12 cellular contexts compared by ENCODE assay signal in the genomic region with DNA sequence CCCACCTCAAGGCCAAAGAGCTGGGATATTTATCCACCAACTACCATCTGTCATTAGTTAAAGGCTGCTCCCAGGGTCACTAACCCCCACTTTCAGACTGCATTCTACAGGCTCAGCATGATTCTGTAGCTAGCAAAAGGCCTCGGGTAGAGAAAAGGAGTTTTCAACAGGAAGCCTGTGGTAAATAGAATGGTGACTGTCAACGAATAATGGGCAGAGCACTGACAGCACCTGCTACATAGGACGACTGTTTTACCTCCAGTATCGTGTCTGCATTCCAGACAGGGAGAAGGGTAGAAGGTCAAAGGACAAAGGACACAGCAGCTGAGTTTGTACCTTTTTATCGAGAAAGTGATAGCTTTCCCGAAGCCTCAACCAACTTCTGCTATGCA. TPM values are rescaled to one million over a fixed set of nuclear protein-coding genes. Genes with fewer than 3 reads are reported as not detected.
DNase-seq lines count a peak whose midpoint lies in the region; ATAC-seq and TF ChIP-seq lines count a peak whose summit lies in the region.
"Had no signal": no experiment of that assay in that cellular context is flagged by ENCODE, and none has a peak within 500 bp of the region (broad histone marks: within the 10 kb centered on the region; RNA-seq: fewer than 3 reads in every experiment).

No MANE protein-coding gene starts in this region.

- H3K9me3 Mint-ChIP-seq in activated CD4-positive, alpha-beta T cell treated with anti-CD3 and anti-CD28 coated beads, Interleukin-2, amount 10 ng/mL, durations not matched to agents 24 days and 14 days, result no peaks in the 10 kb centered on the region
- H3K9me3 Mint-ChIP-seq in osteocyte (ENCODE audit: unreplicated experiment), result no peaks in the 10 kb centered on the region
- H3K9me3 Mint-ChIP-seq: brain had no signal

- no peaks in the 10 kb centered on the region for H3K27me3 Mint-ChIP-seq in activated CD4-positive, alpha-beta T cell treated with anti-CD3 and anti-CD28 coated beads, Interleukin-2, amount 10 ng/mL, durations not matched to agents 24 days and 14 days
- no peaks in the 10 kb centered on the region for H3K27me3 Mint-ChIP-seq in osteocyte (ENCODE audit: unreplicated experiment)
- H3K27me3 Mint-ChIP-seq: brain had no signal

- no peak overlapping the region for H3K4me3 Mint-ChIP-seq in activated CD4-positive, alpha-beta T cell treated with anti-CD3 and anti-CD28 coated beads, Interleukin-2, amount 10 ng/mL, durations not matched to agents 24 days and 14 days
- H3K4me3 Mint-ChIP-seq in osteocyte (ENCODE audit: unreplicated experiment), result no peak overlapping the region
- H3K4me3 Mint-ChIP-seq: brain had no signal

- H3K9me3 ChIP-seq in osteoblast (ENCODE audit: low read depth, low read length), result no peaks in the 10 kb centered on the region

- H4K20me1 ChIP-seq in osteoblast (ENCODE audit: insufficient read depth, low read length), result peaks cover 19% of the 10 kb centered on the region

- H3K27ac Mint-ChIP-seq in activated CD4-positive, alpha-beta T cell treated with anti-CD3 and anti-CD28 coated beads, Interleukin-2, amount 10 ng/mL, durations not matched to agents 24 days and 14 days, result no peak overlapping the region
- H3K27ac Mint-ChIP-seq in osteocyte (ENCODE audit: unreplicated experiment), result peak overlapping the region; percentile 12

- H3K4me3 ChIP-seq in osteoblast (ENCODE audit: insufficient read depth, low read length), result no peak overlapping the region

- peak; percentile 40 for ATAC-seq in HG02571 (IDR thresholded peaks at IDR 0.05; ENCODE audit: unreplicated experiment)
- peak; percentile 67 for ATAC-seq in HG03565 (IDR thresholded peaks at IDR 0.05; ENCODE audit: unreplicated experiment)

- H3K4me1 Mint-ChIP-seq in activated CD4-positive, alpha-beta T cell treated with anti-CD3 and anti-CD28 coated beads, Interleukin-2, amount 10 ng/mL, durations not matched to agents 24 days and 14 days, result peaks cover 14% of the 10 kb centered on the region
- H3K4me1 Mint-ChIP-seq in osteocyte (ENCODE audit: unreplicated experiment), result peaks cover 20% of the 10 kb centered on the region

- H3K79me2 ChIP-seq in osteoblast (ENCODE audit: insufficient read depth, low read length), result no peaks in the 10 kb centered on the region

- no peak for TF ChIP-seq CTCF in osteocyte (IDR thresholded peaks at IDR 0.05)
- TF ChIP-seq CTCF in osteoblast (IDR thresholded peaks at IDR 0.05; ENCODE audit: extremely low read depth, low read depth, low read length), result no peak

- H3K4me1 ChIP-seq in osteoblast (ENCODE audit: insufficient read depth, low read length), result peaks cover 10% of the 10 kb centered on the region

- H3K27me3 ChIP-seq in osteoblast (ENCODE audit: insufficient read depth, low read length), result no peaks in the 10 kb centered on the region

- no peak overlapping the region for H2AFZ ChIP-seq in osteoblast (ENCODE audit: low read length)

- H3K36me3 ChIP-seq in osteoblast (ENCODE audit: insufficient read depth, low read length), result peaks cover 2% of the 10 kb centered on the region

- H3K4me2 ChIP-seq in osteoblast (ENCODE audit: insufficient read depth, low read length), result no peak overlapping the region

- H3K27ac ChIP-seq in osteoblast (ENCODE audit: low read depth, low read length), result no peak overlapping the region
- H3K27ac ChIP-seq: 22Rv1 had no signal

- intact Hi-C loops in activated CD4-positive, alpha-beta T cell treated with anti-CD3 and anti-CD28 coated beads, Interleukin-2, amount 10 ng/mL, durations not matched to agents 24 days and 14 days (cut with micrococcal nuclease), result no loop called here

- peak; percentile 54 for DNase-seq in activated CD4-positive, alpha-beta T cell treated with anti-CD3 and anti-CD28 coated beads, Interleukin-2, amount 10 ng/mL, durations not matched to agents 24 days and 14 days
- no peak for DNase-seq in activated CD4-positive, alpha-beta T cell treated with anti-CD3 and anti-CD28 coated beads, Interleukin-2, amount 50 U/mL, for 1 hour
- no peak for DNase-seq in osteocyte (ENCODE audit: extremely low spot score, unreplicated experiment)
- DNase-seq in D341Med (ENCODE audit: low spot score), result no peak
- DNase-seq in NCI-H1436 (lab: John Stamatoyannopoulos, UW), result no peak
- no peak for DNase-seq in osteoblast (ENCODE audit: insufficient read length, low spot score, missing footprints)
- DNase-seq: left ventricle myocardium superior, SHP77 had no signal

- peaks cover 10% of the 10 kb centered on the region for H3K36me3 Mint-ChIP-seq in activated CD4-positive, alpha-beta T cell treated with anti-CD3 and anti-CD28 coated beads, Interleukin-2, amount 10 ng/mL, durations not matched to agents 24 days and 14 days (ENCODE audit: low read depth)
- H3K36me3 Mint-ChIP-seq in osteocyte (ENCODE audit: unreplicated experiment), result peaks cover 10% of the 10 kb centered on the region

RNA-seq across cellular contexts. Expression of gene MFAP3, which starts 20.3 kb away (rescaled TPM):
- total RNA-seq in activated CD4-positive, alpha-beta T cell treated with anti-CD3 and anti-CD28 coated beads, Interleukin-2, amount 10 ng/mL, durations not matched to agents 24 days and 14 days, result 23.1 and 26.4 TPM in 2 replicates
- total RNA-seq in osteocyte (41.7 and 44.2 TPM in 2 replicates), osteoblast (84.3 and 90.1 TPM in 2 replicates)

RNA-seq across cellular contexts. Expression of gene FAM114A2, which starts 20.3 kb away (rescaled TPM):
- 23.6 and 27.3 TPM in 2 replicates for total RNA-seq in activated CD4-positive, alpha-beta T cell treated with anti-CD3 and anti-CD28 coated beads, Interleukin-2, amount 10 ng/mL, durations not matched to agents 24 days and 14 days
- total RNA-seq in osteocyte, result 31.0 and 35.6 TPM in 2 replicates
- total RNA-seq in osteoblast, result 31.8 and 40.9 TPM in 2 replicates
